In the genomic region with DNA sequence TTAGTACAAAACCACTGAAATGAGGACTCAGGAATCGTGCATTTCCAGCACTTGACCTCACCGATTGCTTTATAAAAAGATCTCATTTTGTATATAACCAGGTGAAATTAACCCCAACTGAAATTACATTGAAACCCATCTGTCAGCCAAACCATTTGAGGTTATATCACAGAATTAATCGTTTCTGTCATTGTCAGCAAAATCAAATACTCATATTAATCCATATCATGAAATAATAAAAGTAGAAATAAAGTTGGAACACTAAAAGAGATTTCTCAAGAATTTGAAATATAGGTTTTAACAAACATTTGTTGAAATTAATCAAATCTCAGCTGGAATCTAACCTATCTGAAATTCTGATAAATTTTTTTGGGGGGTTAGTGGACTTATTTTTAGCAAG, we compare ENCODE assay signal across 30 cellular contexts. TPM values are rescaled to one million over a fixed set of nuclear protein-coding genes. Genes with fewer than 3 reads are reported as not detected.
"Had no signal": no experiment of that assay in that cellular context is flagged by ENCODE, and none has a peak within 500 bp of the region (broad histone marks: within the 10 kb centered on the region; RNA-seq: fewer than 3 reads in every experiment).

No MANE protein-coding gene starts in this region.

- H3K79me2 ChIP-seq: parathyroid adenoma had no signal

- H3K9ac ChIP-seq: neural progenitor cell, parathyroid adenoma had no signal

- H3K36me3 ChIP-seq: neural progenitor cell, ovary, spleen, suprapubic skin, tibial artery, transverse colon, upper lobe of right lung, uterus had no signal

- H3K27me3 ChIP-seq: neural progenitor cell, ovary, spleen, suprapubic skin, testis, tibial artery, transverse colon, upper lobe of right lung, uterus had no signal

- H3K9me3 ChIP-seq: ovary, psoas muscle, spleen, suprapubic skin, testis, tibial artery, transverse colon, upper lobe of right lung, uterus had no signal

- H2AFZ ChIP-seq: neural progenitor cell, parathyroid adenoma had no signal

- ATAC-seq: natural killer cell; psoas muscle; right cardiac atrium; sciatic nerve; stimulated activated memory B cell treated with anti-CD40 and anti-IgM and Interleukin-4, amounts not matched to agents 10 μg/mL and 1 μg/mL and 100 μg/mL, for 72 hours; stimulated activated naive CD8-positive, alpha-beta T cell treated with anti-CD3 and anti-CD28 coated beads, Interleukin-15, amount 100 ng/mL, for 72 hours; stimulated activated naive CD8-positive, alpha-beta T cell treated with anti-CD3 and anti-CD28 coated beads, Interleukin-15, Interleukin-2, amounts not matched to agents 100 U/mL and 50 U/mL, for 24 hours; upper lobe of right lung had no signal

- DNase-seq: natural killer cell; occipital lobe; ovary; posterior cingulate gyrus; psoas muscle; right cardiac atrium; spleen; stimulated activated CD4-positive, alpha-beta T cell treated with anti-CD3 and anti-CD28 coated beads, Interleukin-12 subunit alpha, Interleukin-12 subunit beta, amount 100 ng/mL, for 4 hours; stimulated activated CD4-positive, alpha-beta T cell treated with anti-CD3 and anti-CD28 coated beads, Interleukin-1b, Interleukin-23, amount 100 ng/mL, for 48 hours; stimulated activated CD4-positive, alpha-beta T cell treated with anti-CD3 and anti-CD28 coated beads, Interleukin-4, amount 100 ng/mL, for 1 hour; stimulated activated CD4-positive, alpha-beta T cell treated with anti-CD3 and anti-CD28 coated beads, Interleukin-4, amount 100 ng/mL, for 4 hours; stimulated activated CD8-positive, alpha-beta memory T cell treated with anti-CD3 and anti-CD28 coated beads, Interleukin-4, amount 100 ng/mL, for 48 hours; stimulated activated naive CD4-positive, alpha-beta T cell; stimulated activated naive CD8-positive, alpha-beta T cell treated with anti-CD3 and anti-CD28 coated beads, Interleukin-15, amount 100 ng/mL, for 72 hours; stimulated activated naive CD8-positive, alpha-beta T cell treated with anti-CD3 and anti-CD28 coated beads, Interleukin-15, Interleukin-2, amounts not matched to agents 100 U/mL and 50 U/mL, for 24 hours; substantia nigra; testis; tibial artery; transverse colon; upper lobe of right lung; uterus had no signal

- H3K27ac ChIP-seq: neural progenitor cell, ovary, parathyroid adenoma, psoas muscle, skin epidermis, spleen, suprapubic skin, testis, tibial artery, transverse colon, upper lobe of right lung, uterus had no signal

- H3K4me3 ChIP-seq: neural progenitor cell, ovary, psoas muscle, skin epidermis, smooth muscle cell, spleen, suprapubic skin, testis, tibial artery, transverse colon, upper lobe of right lung, uterus had no signal

- H3K4me2 ChIP-seq: neural progenitor cell, smooth muscle cell had no signal

- H3K4me1 ChIP-seq: neural progenitor cell, parathyroid adenoma, psoas muscle, spleen, suprapubic skin, testis, tibial artery, transverse colon, upper lobe of right lung, uterus had no signal

RNA-seq across cellular contexts. Expression of a gene that starts 23.7 kb away (rescaled TPM):
- total RNA-seq: osteoblast, renal cortical epithelial cell, suprapubic skin had no signal
- polyA plus RNA-seq: right cardiac atrium had no signal
